ENCODE assay signal across 31 cellular contexts in the genomic region with DNA sequence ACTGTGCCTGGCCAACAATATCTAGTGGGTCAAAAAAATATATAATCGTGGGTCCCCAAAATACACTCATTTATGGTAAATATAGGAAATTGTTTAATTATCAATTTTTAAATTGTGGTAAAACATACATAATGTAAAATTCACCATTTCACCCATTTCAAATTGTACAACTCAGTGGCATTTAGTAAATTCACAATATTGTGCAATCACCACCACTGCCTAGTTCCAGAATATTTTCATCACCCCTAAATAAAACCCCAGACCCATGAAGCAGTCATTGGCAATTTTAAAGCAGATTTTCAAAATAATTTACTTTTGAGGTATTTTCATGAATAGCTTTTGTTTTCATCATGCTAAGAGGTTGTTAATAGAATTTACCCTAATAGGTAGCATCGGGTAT. TPM values are rescaled to one million over a fixed set of nuclear protein-coding genes. Genes with fewer than 3 reads are reported as not detected.
"Had no signal": no experiment of that assay in that cellular context is flagged by ENCODE, and none has a peak within 500 bp of the region (broad histone marks: within the 10 kb centered on the region; RNA-seq: fewer than 3 reads in every experiment).

No MANE protein-coding gene starts in this region.

- H3K79me2 ChIP-seq: parathyroid adenoma had no signal

- H3K27me3 ChIP-seq: neural progenitor cell, thyroid gland had no signal

- H3K4me2 ChIP-seq: neural progenitor cell, smooth muscle cell had no signal

- H2AFZ ChIP-seq: neural progenitor cell, parathyroid adenoma had no signal

- ATAC-seq: activated CD8-positive, alpha-beta T cell treated with anti-CD3 and anti-CD28 coated beads for 36 hours; activated T-cell treated with anti-CD3 and anti-CD28 coated beads, Interleukin-2, amount 50 U/mL, for 4 hours; activated T-helper 17 cell treated with anti-CD3 and anti-CD28 coated beads, Interleukin-2, amount 50 U/mL, for 72 hours; esophagus mucosa; natural killer cell; psoas muscle; stimulated activated naive CD8-positive, alpha-beta T cell treated with anti-CD3 and anti-CD28 coated beads, Interleukin-15, amount 100 ng/mL, for 72 hours had no signal

- DNase-seq: activated CD4-positive, alpha-beta T cell treated with anti-CD3 and anti-CD28 coated beads for 1 hour; activated CD4-positive, alpha-beta T cell treated with anti-CD3 and anti-CD28 coated beads, Interleukin-2, amount 10 ng/mL, durations not matched to agents 7 days and 5 days; activated CD8-positive, alpha-beta T cell treated with anti-CD3 and anti-CD28 coated beads for 36 hours; activated gamma-delta T cell treated with Interleukin-2 at 50 U/mL for 16 hours; activated naive CD4-positive, alpha-beta T cell treated with anti-CD3 and anti-CD28 coated beads, Interleukin-2, amount 50 U/mL, for 16 hours; activated T-cell treated with anti-CD3 and anti-CD28 coated beads, Interleukin-2, amount 50 U/mL, for 4 hours; amniotic stem cell; caudate nucleus; foreskin fibroblast; head of caudate nucleus; hypothalamus; immature natural killer cell; kidney; midbrain; natural killer cell; occipital lobe; psoas muscle; stimulated activated CD4-positive, alpha-beta T cell treated with anti-CD3 and anti-CD28 coated beads, Interleukin-1b, Interleukin-23, amount 100 ng/mL, for 48 hours; stimulated activated CD4-positive, alpha-beta T cell treated with anti-CD3 and anti-CD28 coated beads, Interleukin-4, amount 100 ng/mL, for 4 hours; stimulated activated CD8-positive, alpha-beta memory T cell treated with anti-CD3 and anti-CD28 coated beads, Interleukin-4, amount 100 ng/mL, for 48 hours; stimulated activated naive CD8-positive, alpha-beta T cell treated with anti-CD3 and anti-CD28 coated beads, Interleukin-15, amount 100 ng/mL, for 72 hours; thyroid gland had no signal

- H3K9ac ChIP-seq: neural progenitor cell, parathyroid adenoma had no signal

- H3K4me1 ChIP-seq: psoas muscle had no signal

- H3K36me3 ChIP-seq: neural progenitor cell, thyroid gland had no signal

- H3K4me3 ChIP-seq: neural progenitor cell, psoas muscle, smooth muscle cell, thyroid gland had no signal

- H3K9me3 ChIP-seq: psoas muscle, thyroid gland had no signal

- FAIRE-seq: kidney had no signal

- H3K27ac ChIP-seq: neural progenitor cell, parathyroid adenoma, psoas muscle, thyroid gland had no signal

RNA-seq across cellular contexts. Expression of a gene that starts 10.2 kb away (rescaled TPM):
- total RNA-seq: activated CD4-positive, alpha-beta T cell treated with anti-CD3 and anti-CD28 coated beads, Interleukin-2, amount 10 ng/mL, durations not matched to agents 7 days and 5 days; activated T-helper 17 cell treated with anti-CD3 and anti-CD28 coated beads, Interleukin-2, amount 50 U/mL, for 72 hours; chondrocyte had no signal

RNA-seq across cellular contexts. Expression of a gene that starts 43.1 kb away (rescaled TPM):
- total RNA-seq: activated CD4-positive, alpha-beta T cell treated with anti-CD3 and anti-CD28 coated beads, Interleukin-2, amount 10 ng/mL, durations not matched to agents 7 days and 5 days; activated CD8-positive, alpha-beta T cell treated with anti-CD3 and anti-CD28 coated beads for 36 hours; activated T-cell treated with anti-CD3 and anti-CD28 coated beads, Interleukin-2, amount 50 U/mL, for 4 hours; activated T-helper 17 cell treated with anti-CD3 and anti-CD28 coated beads, Interleukin-2, amount 50 U/mL, for 72 hours; chondrocyte; esophagus mucosa; kidney; left colon; lower leg skin; natural killer cell; occipital lobe; psoas muscle; smooth muscle cell; ureter had no signal
- polyA plus RNA-seq: smooth muscle cell had no signal
